In genomic region chr5:60687927-60688720, GRCh38 we compare ENCODE assay signal across 8 cellular contexts. TPM values are rescaled to one million over a fixed set of nuclear protein-coding genes. Genes with fewer than 3 reads are reported as not detected.
DNase-seq lines count a peak whose midpoint lies in the region; ATAC-seq, FAIRE-seq and TF ChIP-seq lines count a peak whose summit lies in the region.

No MANE protein-coding gene starts in this region.

- H3K4me3 ChIP-seq in A673 (ENCODE audit: low read depth, low read length, poor library complexity, severe bottlenecking) = no peak overlapping the region
- no peak overlapping the region for H3K4me3 ChIP-seq in endothelial cell of umbilical vein (replicated peaks in 1 of 3; ENCODE audit: insufficient read depth in 1 of 3, low read depth in 1 of 3, low read length in 3 of 3)

- no peak overlapping the region for H3K4me3 Mint-ChIP-seq in stimulated activated naive B cell treated with anti-CD40 and anti-IgM and Interleukin-4, amounts not matched to agents 10 μg/mL and 1 μg/mL and 100 μg/mL, for 72 hours
- H3K4me3 Mint-ChIP-seq in nephron progenitor cell = no peak overlapping the region

- POLR2A ChIA-PET in A673 (lab: Charles Lee; ENCODE audit: low non-redundant PET) (no interaction called here), endothelial cell of umbilical vein (lab: Charles Lee) (interaction anchor here (1.0 kb wide), 1 partner anchor 12 kb away, joined by 4 read pairs; the partner anchor contains the start of gene DEPDC1B)

- no peak overlapping the region for H3K27ac Mint-ChIP-seq in stimulated activated naive B cell treated with anti-CD40 and anti-IgM and Interleukin-4, amounts not matched to agents 10 μg/mL and 1 μg/mL and 100 μg/mL, for 72 hours
- no peak overlapping the region for H3K27ac Mint-ChIP-seq in nephron progenitor cell

- H4K20me1 ChIP-seq in endothelial cell of umbilical vein (replicated peaks; ENCODE audit: control insufficient read depth, extremely low read depth, insufficient read depth, low read length) = no peaks in the 10 kb centered on the region

- no peak overlapping the region for H3K9ac ChIP-seq in endothelial cell of umbilical vein (replicated peaks; ENCODE audit: extremely low read depth, insufficient read depth, low read length)

- no peaks in the 10 kb centered on the region for H3K9me3 Mint-ChIP-seq in stimulated activated naive B cell treated with anti-CD40 and anti-IgM and Interleukin-4, amounts not matched to agents 10 μg/mL and 1 μg/mL and 100 μg/mL, for 72 hours
- H3K9me3 Mint-ChIP-seq in nephron progenitor cell = peaks cover 17% of the 10 kb centered on the region

- peak; percentile 32 for DNase-seq in A673 (ENCODE audit: low spot score)
- no peak for DNase-seq in GM12891 (ENCODE audit: insufficient read length, low spot score)
- DNase-seq in NCI-H2227 (lab: John Stamatoyannopoulos, UW; ENCODE audit: unreplicated experiment) = peak; percentile 48
- DNase-seq in endothelial cell of umbilical vein (ENCODE audit: low read depth, low spot score) = peak; percentile 32
- no peak for DNase-seq in stimulated activated naive B cell treated with anti-CD40 and anti-IgM and Interleukin-4, amounts not matched to agents 10 μg/mL and 1 μg/mL and 100 μg/mL, for 72 hours
- no peak for DNase-seq in nephron progenitor cell
- DNase-seq in GM19238 (ENCODE audit: insufficient read length, low spot score) = no peak

- no peaks in the 10 kb centered on the region for H3K36me3 Mint-ChIP-seq in stimulated activated naive B cell treated with anti-CD40 and anti-IgM and Interleukin-4, amounts not matched to agents 10 μg/mL and 1 μg/mL and 100 μg/mL, for 72 hours
- peaks cover 68% of the 10 kb centered on the region for H3K36me3 Mint-ChIP-seq in nephron progenitor cell (ENCODE audit: low read depth)

- no peak overlapping the region for H3K4me2 ChIP-seq in endothelial cell of umbilical vein (ENCODE audit: insufficient read depth, low read length)

- H3K4me1 ChIP-seq in A673 (ENCODE audit: insufficient read depth, low read length, poor library complexity, severe bottlenecking) = peaks cover 5% of the 10 kb centered on the region
- no peaks in the 10 kb centered on the region for H3K4me1 ChIP-seq in endothelial cell of umbilical vein (ENCODE audit: control insufficient read depth, extremely low read depth, insufficient read depth, low read length)

- FAIRE-seq in GM12891 (lab: Jason Lieb, UNC) (peak; percentile 38), endothelial cell of umbilical vein (lab: Jason Lieb, UNC) (no peak)

- CTCF ChIA-PET in A673 (lab: Charles Lee) = no interaction called here
- CTCF ChIA-PET in endothelial cell of umbilical vein (lab: Charles Lee) = interaction anchor here (0.7 to 5.6 kb wide), 9 partner anchors 10 to 241 kb away, joined by 3 to 72 read pairs (median 5); partner anchors contain the start of gene DEPDC1B

- peaks cover 4 to 8% of the 10 kb centered on the region in 2 donors for H3K4me1 Mint-ChIP-seq in stimulated activated naive B cell treated with anti-CD40 and anti-IgM and Interleukin-4, amounts not matched to agents 10 μg/mL and 1 μg/mL and 100 μg/mL, for 72 hours
- H3K4me1 Mint-ChIP-seq in nephron progenitor cell = no peaks in the 10 kb centered on the region

- TF ChIP-seq POLR2A in GM12891 (IDR thresholded peaks at IDR 0.05; ENCODE audit: low read depth, low read length) (no peak), endothelial cell of umbilical vein (IDR thresholded peaks at IDR 0.05; ENCODE audit: low read depth, low read length) (no peak)

- H3K27me3 Mint-ChIP-seq in stimulated activated naive B cell treated with anti-CD40 and anti-IgM and Interleukin-4, amounts not matched to agents 10 μg/mL and 1 μg/mL and 100 μg/mL, for 72 hours = no peaks in the 10 kb centered on the region
- H3K27me3 Mint-ChIP-seq in nephron progenitor cell (ENCODE audit: low read depth, poor library complexity) = no peaks in the 10 kb centered on the region

- H3K27me3 ChIP-seq in A673 (replicated peaks; ENCODE audit: insufficient read depth, low read depth, low read length, poor library complexity) (no peaks in the 10 kb centered on the region), endothelial cell of umbilical vein (ENCODE audit: control insufficient read depth in 2 of 2, insufficient read depth in 2 of 2, low read length in 2 of 2) (no peaks in the 10 kb centered on the region)

- intact Hi-C loops in A673 (cut with micrococcal nuclease; ENCODE audit: unreplicated experiment) (loop anchor here (10.0 kb wide), 1 partner anchor 257 kb away; the partner anchor contains the start of genes ERCC8 and NDUFAF2), endothelial cell of umbilical vein (cut with micrococcal nuclease) (no loop called here)

- H2AFZ ChIP-seq in endothelial cell of umbilical vein (ENCODE audit: low read depth, low read length) = no peak overlapping the region

- H3K36me3 ChIP-seq in A673 (ENCODE audit: insufficient read depth, low read length, poor library complexity, severe bottlenecking) (peaks cover 6% of the 10 kb centered on the region), endothelial cell of umbilical vein (ENCODE audit: control insufficient read depth in 2 of 2, extremely low read depth in 1 of 2, insufficient read depth in 2 of 2, low read length in 2 of 2) (no peaks in the 10 kb centered on the region)

- H3K27ac ChIP-seq in A673 (ENCODE audit: low read depth, low read length, poor library complexity, severe bottlenecking) (no peak overlapping the region), endothelial cell of umbilical vein (ENCODE audit: insufficient read depth, low read depth, low read length) (no peak overlapping the region)

- dilution Hi-C loops in endothelial cell of umbilical vein (cut with MboI; ENCODE audit: extremely low pct_ligation_motif_present, low sequenced_read_pairs) = no loop called here

- no TSS peak for BruUV-seq in A673 (replicated peaks; lab: Mats Ljungman, UMichigan)
- BruUV-seq in endothelial cell of umbilical vein (replicated peaks; lab: Mats Ljungman, UMichigan) = no TSS peak

- TF ChIP-seq CTCF in A673 (conservative IDR thresholded peaks at IDR 0.05; ENCODE audit: low read depth, low read length) (peak; percentile 35; the same call in 1 of the 2 replicates), endothelial cell of umbilical vein (IDR thresholded peaks at IDR 0.05; ENCODE audit: extremely low read depth in 1 of 2, insufficient read depth in 1 of 2, low read depth in 1 of 2, low read length in 2 of 2) (peak; percentile 28 to 57), nephron progenitor cell (IDR thresholded peaks at IDR 0.05) (no peak)

- H3K9me3 ChIP-seq in A673 (ENCODE audit: low read depth, low read length, poor library complexity, severe bottlenecking) = no peaks in the 10 kb centered on the region
- H3K9me3 ChIP-seq in endothelial cell of umbilical vein (replicated peaks; ENCODE audit: control insufficient read depth, insufficient read depth, low read length) = no peaks in the 10 kb centered on the region

- no peaks in the 10 kb centered on the region for H3K9me1 ChIP-seq in endothelial cell of umbilical vein (replicated peaks; ENCODE audit: control insufficient read depth, extremely low read depth, insufficient read depth, low read length)

- H3K79me2 ChIP-seq in endothelial cell of umbilical vein (ENCODE audit: control insufficient read depth, insufficient read depth, low read length) = peaks cover 65% of the 10 kb centered on the region

- ATAC-seq in HG02610 (IDR thresholded peaks at IDR 0.05; ENCODE audit: unreplicated experiment) = peak; percentile 92
- peak; percentile 70 to 82 for ATAC-seq in stimulated activated naive B cell treated with anti-CD40 and anti-IgM and Interleukin-4, amounts not matched to agents 10 μg/mL and 1 μg/mL and 100 μg/mL, for 72 hours (replicated peaks)

TF ChIP-seq in GM12891, 5 proteins besides CTCF, POLR2A, EP300 and RAD21:
- TF ChIP-seq SPI1 (IDR thresholded peaks at IDR 0.05; ENCODE audit: low read depth, low read length) (no peak), POLR2AphosphoS5 (IDR thresholded peaks at IDR 0.05; ENCODE audit: low read depth, low read length) (no peak), POU2F2 (IDR thresholded peaks at IDR 0.05; ENCODE audit: low read depth, low read length) (no peak), PAX5 (IDR thresholded peaks at IDR 0.05; ENCODE audit: insufficient read depth, low read length, severe bottlenecking) (no peak), TAF1 (IDR thresholded peaks at IDR 0.05; ENCODE audit: low read depth, low read length) (no peak)

TF ChIP-seq in endothelial cell of umbilical vein, 7 proteins besides CTCF, POLR2A, EP300 and RAD21:
- TF ChIP-seq MYC (IDR thresholded peaks at IDR 0.05; ENCODE audit: low read depth, low read length) (no peak), EZH2 (IDR thresholded peaks at IDR 0.05; ENCODE audit: borderline replicate concordance, low read depth, low read length, severe bottlenecking) (no peak), FOS (IDR thresholded peaks at IDR 0.05; ENCODE audit: borderline replicate concordance, insufficient read depth, low read length) (no peak), JUN (IDR thresholded peaks at IDR 0.05; ENCODE audit: borderline replicate concordance, insufficient read depth, insufficient read length, low read depth) (no peak), POLR2AphosphoS5 (IDR thresholded peaks at IDR 0.05; ENCODE audit: insufficient read depth, low read depth, low read length) (no peak), GATA2 (IDR thresholded peaks at IDR 0.05; ENCODE audit: insufficient read depth, insufficient read length, low read depth, low read length) (no peak)
- TF ChIP-seq, protein P1, sequence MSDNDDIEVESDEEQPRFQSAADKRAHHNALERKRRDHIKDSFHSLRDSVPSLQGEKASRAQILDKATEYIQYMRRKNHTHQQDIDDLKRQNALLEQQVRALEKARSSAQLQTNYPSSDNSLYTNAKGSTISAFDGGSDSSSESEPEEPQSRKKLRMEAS (IDR thresholded peaks at IDR 0.05; ENCODE audit: insufficient read depth, insufficient read length) = no peak

RNA-seq across cellular contexts. Expression of gene DEPDC1B, which starts 11.8 kb away (rescaled TPM):
- total RNA-seq in A673 (2021) = 32.8 and 34.9 TPM in 2 replicates
- 14.6 TPM for polyA plus RNA-seq in GM12891 (2012; ENCODE audit: low read depth, missing spikeins)
- total RNA-seq in endothelial cell of umbilical vein = 14.2 and 18.7 TPM in 2 replicates
- polyA plus RNA-seq in endothelial cell of umbilical vein = 5.1 and 6.7 TPM in 2 replicates
- 10.9 and 11.0 TPM in 2 replicates for polyA plus RNA-seq in endothelial cell of umbilical vein (2011; cell fraction: cytosol; rRNA removed)
- polyA plus RNA-seq in endothelial cell of umbilical vein (2011; cell fraction: nucleus; rRNA removed) = 13.5 and 16.1 TPM in 2 replicates
- polyA plus RNA-seq in endothelial cell of umbilical vein (2012) = 7.0 and 14.3 TPM in 2 replicates
- polyA minus RNA-seq in endothelial cell of umbilical vein = 14.6 and 19.6 TPM in 2 replicates
- polyA minus RNA-seq in endothelial cell of umbilical vein (2011; cell fraction: cytosol; rRNA and poly(A)+ RNA removed) = 20.2 TPM
- 21.4 and 25.1 TPM in 2 replicates for polyA minus RNA-seq in endothelial cell of umbilical vein (2011; cell fraction: nucleus; rRNA and poly(A)+ RNA removed)

Comparison
In these comparisons a context has a peak if more than half of its experiments do, and no peak if none do; other contexts are left out.
1. DNase-seq: peak in A673 (single experiment), NCI-H2227 (single experiment) and endothelial cell of umbilical vein (single experiment); none in GM12891 (single experiment), stimulated activated naive B cell treated with anti-CD40 and anti-IgM and Interleukin-4, amounts not matched to agents 10 μg/mL and 1 μg/mL and 100 μg/mL, for 72 hours (single experiment), nephron progenitor cell (single experiment) and GM19238 (single experiment).